8 cellular contexts compared by ENCODE assay signal in the genomic region with DNA sequence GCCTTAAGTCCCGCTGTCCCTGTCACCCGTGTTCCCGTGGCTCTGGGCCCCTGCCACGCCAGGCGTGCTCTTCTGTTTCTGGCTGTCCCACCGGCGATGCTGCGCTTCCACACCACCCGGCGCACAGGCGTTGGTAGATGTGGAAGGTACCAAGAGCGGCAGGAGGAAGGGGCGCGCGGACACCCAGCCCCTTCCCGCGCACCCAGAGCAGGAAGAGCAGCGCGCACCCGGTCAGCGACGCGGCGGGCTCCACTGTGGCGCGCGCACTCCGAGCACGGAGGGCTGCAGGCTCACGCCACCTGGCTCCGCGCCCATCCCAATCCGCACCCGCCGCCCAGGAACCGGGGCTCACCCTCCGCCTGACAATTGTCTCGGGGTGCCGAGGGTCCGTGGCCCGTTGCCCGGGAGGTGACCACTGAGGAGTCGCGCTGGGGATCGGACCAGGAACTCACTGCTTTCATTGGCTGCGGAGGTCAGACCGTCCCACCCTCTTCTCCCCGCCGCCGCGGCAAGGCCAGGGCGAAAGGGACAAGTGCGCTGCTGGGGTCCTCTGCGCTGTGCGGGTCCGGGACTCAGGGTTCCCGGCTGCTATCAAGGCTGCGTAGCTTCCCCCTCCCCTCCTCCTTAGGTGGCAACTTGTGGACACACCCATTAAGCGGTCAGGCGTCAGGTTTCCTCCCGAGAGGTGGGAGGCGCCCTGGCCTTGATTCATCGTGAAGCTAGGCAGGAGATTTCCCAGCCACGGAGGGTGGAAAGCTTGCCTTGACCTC.
DNase-seq lines count a peak whose midpoint lies in the region; ATAC-seq and TF ChIP-seq lines count a peak whose summit lies in the region.

No MANE protein-coding gene starts in this region.

- DNase-seq in stimulated activated naive CD4-positive, alpha-beta T cell treated with Interleukin-2 at 50 U/mL for 16 hours (lab: John Stamatoyannopoulos, UW): peak; percentile 37
- DNase-seq in stimulated activated naive CD4-positive, alpha-beta T cell (lab: John Stamatoyannopoulos, UW): no peak
- DNase-seq in NCI-H748 (lab: John Stamatoyannopoulos, UW; ENCODE audit: unreplicated experiment): peak; percentile 92
- DNase-seq in activated T-helper 1 cell treated with anti-CD3 and anti-CD28 coated beads, Interleukin-12 subunit alpha, Interleukin-12 subunit beta, Interleukin-2, Interleukin-4 antibody, amounts not matched to agents 30 ng/mL and 10 ng/mL and 1 ng/mL, durations not matched to agents 14 hours and 24 hours and 36 hours (ENCODE audit: low spot score): peak; percentile 19
- peak; percentile 44 for DNase-seq in foreskin melanocyte

- H3K4me3 Mint-ChIP-seq in activated T-helper 1 cell treated with anti-CD3 and anti-CD28 coated beads, Interleukin-12 subunit alpha, Interleukin-12 subunit beta, Interleukin-2, Interleukin-4 antibody, amounts not matched to agents 30 ng/mL and 10 ng/mL and 1 ng/mL, durations not matched to agents 14 hours and 24 hours and 36 hours: peak overlapping the region; percentile 85
- H3K4me3 Mint-ChIP-seq in nephron: peak overlapping the region; percentile 91 to 98 (median 93)

- peaks cover 11% of the 10 kb centered on the region for H3K4me1 Mint-ChIP-seq in activated T-helper 1 cell treated with anti-CD3 and anti-CD28 coated beads, Interleukin-12 subunit alpha, Interleukin-12 subunit beta, Interleukin-2, Interleukin-4 antibody, amounts not matched to agents 30 ng/mL and 10 ng/mL and 1 ng/mL, durations not matched to agents 14 hours and 24 hours and 36 hours (ENCODE audit: low read depth)
- H3K4me1 Mint-ChIP-seq in nephron: peaks cover 5% of the 10 kb centered on the region

- H3K36me3 Mint-ChIP-seq in activated T-helper 1 cell treated with anti-CD3 and anti-CD28 coated beads, Interleukin-12 subunit alpha, Interleukin-12 subunit beta, Interleukin-2, Interleukin-4 antibody, amounts not matched to agents 30 ng/mL and 10 ng/mL and 1 ng/mL, durations not matched to agents 14 hours and 24 hours and 36 hours (ENCODE audit: low read depth): no peaks in the 10 kb centered on the region
- H3K36me3 Mint-ChIP-seq in nephron (ENCODE audit: low read depth): no peaks in the 10 kb centered on the region

- TF ChIP-seq CTCF in nephron (IDR thresholded peaks at IDR 0.05; ENCODE audit: unreplicated experiment in 3 of 3): no peak

- H3K27ac Mint-ChIP-seq in activated T-helper 1 cell treated with anti-CD3 and anti-CD28 coated beads, Interleukin-12 subunit alpha, Interleukin-12 subunit beta, Interleukin-2, Interleukin-4 antibody, amounts not matched to agents 30 ng/mL and 10 ng/mL and 1 ng/mL, durations not matched to agents 14 hours and 24 hours and 36 hours: no peak overlapping the region
- peak overlapping the region in 2 of 3 experiments; percentile 76 to 79 for H3K27ac Mint-ChIP-seq in nephron

- peak; percentile 83 for ATAC-seq in HG03175 (IDR thresholded peaks at IDR 0.05; ENCODE audit: unreplicated experiment)
- ATAC-seq in GM18498 (IDR thresholded peaks at IDR 0.05; ENCODE audit: unreplicated experiment): no peak

- peaks cover 15% of the 10 kb centered on the region for H3K27me3 Mint-ChIP-seq in activated T-helper 1 cell treated with anti-CD3 and anti-CD28 coated beads, Interleukin-12 subunit alpha, Interleukin-12 subunit beta, Interleukin-2, Interleukin-4 antibody, amounts not matched to agents 30 ng/mL and 10 ng/mL and 1 ng/mL, durations not matched to agents 14 hours and 24 hours and 36 hours (ENCODE audit: insufficient read depth)
- H3K27me3 Mint-ChIP-seq in nephron (ENCODE audit: low read depth): peaks cover 12% of the 10 kb centered on the region

- intact Hi-C loops in activated T-helper 1 cell treated with anti-CD3 and anti-CD28 coated beads, Interleukin-12 subunit alpha, Interleukin-12 subunit beta, Interleukin-2, Interleukin-4 antibody, amounts not matched to agents 30 ng/mL and 10 ng/mL and 1 ng/mL, durations not matched to agents 14 hours and 24 hours and 36 hours (cut with micrococcal nuclease): no loop called here

- H3K9me3 Mint-ChIP-seq in activated T-helper 1 cell treated with anti-CD3 and anti-CD28 coated beads, Interleukin-12 subunit alpha, Interleukin-12 subunit beta, Interleukin-2, Interleukin-4 antibody, amounts not matched to agents 30 ng/mL and 10 ng/mL and 1 ng/mL, durations not matched to agents 14 hours and 24 hours and 36 hours: no peaks in the 10 kb centered on the region
- no peaks in the 10 kb centered on the region for H3K9me3 Mint-ChIP-seq in nephron

Comparison
In these comparisons a context has a peak if more than half of its experiments do, and no peak if none do; other contexts are left out.
1. DNase-seq: peak in stimulated activated naive CD4-positive, alpha-beta T cell treated with Interleukin-2 at 50 U/mL for 16 hours (single experiment), NCI-H748 (single experiment), activated T-helper 1 cell treated with anti-CD3 and anti-CD28 coated beads, Interleukin-12 subunit alpha, Interleukin-12 subunit beta, Interleukin-2, Interleukin-4 antibody, amounts not matched to agents 30 ng/mL and 10 ng/mL and 1 ng/mL, durations not matched to agents 14 hours and 24 hours and 36 hours (single experiment) and foreskin melanocyte (single experiment); none in stimulated activated naive CD4-positive, alpha-beta T cell (0 of 6).